10 cellular contexts compared by ENCODE assay signal in the genomic region with DNA sequence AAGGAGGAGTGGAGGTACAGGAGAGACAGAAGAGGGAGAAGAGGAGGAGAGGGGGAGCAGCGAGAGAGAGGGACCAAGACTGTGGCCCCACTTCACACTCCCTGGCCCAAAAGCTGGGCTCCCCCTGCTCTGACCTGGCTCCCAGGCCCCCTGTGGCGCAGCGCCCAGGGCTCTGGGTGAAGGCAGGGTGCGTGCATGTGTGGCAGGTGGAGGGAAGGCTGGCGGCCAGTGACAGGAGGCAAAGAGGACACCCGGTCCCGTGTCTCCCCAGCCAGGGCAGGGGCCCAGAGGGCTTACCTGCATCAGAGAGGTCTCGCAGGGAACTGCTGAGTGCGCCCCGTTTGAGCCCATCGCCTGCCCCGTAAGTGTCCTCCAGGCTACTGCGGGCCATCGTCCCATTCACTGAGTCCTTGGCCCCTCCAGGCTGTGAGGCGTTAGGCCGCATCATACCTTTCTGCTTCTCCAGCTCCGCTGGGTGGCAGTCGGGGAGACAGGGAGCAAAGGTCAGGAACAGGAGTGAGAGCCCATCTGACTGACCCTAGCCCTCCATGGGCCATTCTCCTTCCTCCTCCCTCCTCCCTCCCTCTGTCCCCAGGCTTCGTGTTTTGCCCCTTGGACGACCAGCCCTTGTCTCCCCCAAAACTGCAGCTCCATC.
"Had no signal": no experiment of that assay in that cellular context is flagged by ENCODE, and none has a peak within 500 bp of the region (broad histone marks: within the 10 kb centered on the region; RNA-seq: fewer than 3 reads in every experiment).

No MANE protein-coding gene starts in this region.

- H2AFZ ChIP-seq: GM23338 had no signal

- H3K9ac ChIP-seq: KMS-11 had no signal

- DNase-seq: H9, HCEC 1CT, IMR-90, Karpas-422, KBM-7 had no signal

- FAIRE-seq: H1, H54 had no signal

- ATAC-seq: GM23338 had no signal

- H3K4me3 ChIP-seq: GM23338 had no signal

- H3K4me3 Mint-ChIP-seq: GM23338, H9 had no signal

- H3K9me3 Mint-ChIP-seq: GM23338 had no signal

- H3K4me1 Mint-ChIP-seq: H9 had no signal

- H3K27ac ChIP-seq: HL-60, KMS-11 had no signal

- H3K27ac Mint-ChIP-seq: GM23338 had no signal

- H3K4me2 ChIP-seq: GM23338, KMS-11 had no signal
